ENCODE assay signal across 16 cellular contexts in the genomic region with DNA sequence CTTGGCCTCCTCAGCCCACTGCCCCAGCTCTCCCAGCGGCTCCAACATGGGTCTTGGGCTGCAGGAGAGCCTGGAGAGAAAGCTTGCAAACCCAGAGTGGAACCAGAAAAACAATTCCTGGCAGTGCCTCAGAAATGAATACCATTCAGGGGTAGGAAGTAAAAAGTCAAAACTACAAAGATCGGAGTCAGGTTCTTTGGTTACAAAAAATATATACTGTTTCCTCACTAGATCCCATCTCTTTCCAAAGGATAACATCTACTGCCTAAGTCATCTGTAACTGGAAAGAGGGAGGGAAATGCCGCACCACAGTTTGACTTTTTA. TPM values are rescaled to one million over a fixed set of nuclear protein-coding genes. Genes with fewer than 3 reads are reported as not detected.
DNase-seq lines count a peak whose midpoint lies in the region; ATAC-seq, FAIRE-seq and TF ChIP-seq lines count a peak whose summit lies in the region.
"Had no signal": no experiment of that assay in that cellular context is flagged by ENCODE, and none has a peak within 500 bp of the region (broad histone marks: within the 10 kb centered on the region; RNA-seq: fewer than 3 reads in every experiment).

No MANE protein-coding gene starts in this region.

- H3K4me3 ChIP-seq in right lobe of liver = no peak overlapping the region
- H3K4me3 ChIP-seq in small intestine (ENCODE audit: low read depth in 1 of 2, low read length in 2 of 2) = no peak overlapping the region
- H3K4me3 ChIP-seq: mucosa of descending colon had no signal

- FAIRE-seq in small intestine (lab: Jason Lieb, UNC) = no peak

- peak overlapping the region in 4 of 5 experiments; percentile 39 to 86 (median 80) for H3K27ac Mint-ChIP-seq in brain
- H3K27ac Mint-ChIP-seq: activated T-helper 2 cell treated with anti-CD3 and anti-CD28 coated beads, Interferon-gamma antibody, Interleukin-2, Interleukin-4, amounts not matched to agents 10 μg/mL and 5 μg/mL and 100 μg/mL, durations not matched to agents 14 hours and 24 hours and 36 hours; CD4-positive, alpha-beta T cell had no signal

- peaks cover 7% of the 10 kb centered on the region for H3K27me3 Mint-ChIP-seq in brain
- H3K27me3 Mint-ChIP-seq: CD4-positive, alpha-beta T cell had no signal

- TF ChIP-seq CTCF in brain (conservative IDR thresholded peaks at IDR 0.05) (no peak), right lobe of liver (IDR thresholded peaks at IDR 0.05) (no peak)

- peaks cover 31% of the 10 kb centered on the region for H3K4me1 Mint-ChIP-seq in brain

- H3K9me3 ChIP-seq in right lobe of liver (no peaks in the 10 kb centered on the region), small intestine (ENCODE audit: control insufficient read depth, low read depth) (no peaks in the 10 kb centered on the region)
- H3K9me3 ChIP-seq: mucosa of descending colon had no signal

- H3K27me3 ChIP-seq in right lobe of liver (no peaks in the 10 kb centered on the region), small intestine (ENCODE audit: control insufficient read depth in 2 of 2, insufficient read depth in 2 of 2, low read length in 2 of 2) (no peaks in the 10 kb centered on the region)

- no peak for TF ChIP-seq POLR2A in right lobe of liver (IDR thresholded peaks at IDR 0.05)

- peak overlapping the region in 2 of 3 donors; percentile 38 to 56 for H3K27ac ChIP-seq in right lobe of liver
- peak overlapping the region; percentile 29 to 81 for H3K27ac ChIP-seq in small intestine (ENCODE audit: low read depth in 1 of 2, low read length in 1 of 2)

- H3K4me3 Mint-ChIP-seq in brain = peak overlapping the region in 1 of 5 experiments; percentile 25
- H3K4me3 Mint-ChIP-seq: CD4-positive, alpha-beta T cell had no signal

- peaks cover 3 to 15% (median 5%) of the 10 kb centered on the region in 5 experiments for H3K9me3 Mint-ChIP-seq in brain

- WGBS in right lobe of liver (ENCODE audit: insufficient coverage, low coverage, low lambda C conversion rate, missing lambda C conversion rate) = 93% methylated on average over 3 of the region's 3 CpGs
- WGBS in small intestine, 3 donors = 76 to 93% (median 90%) methylated on average over 3 of the region's 3 CpGs

- H3K36me3 ChIP-seq in right lobe of liver (no peaks in the 10 kb centered on the region), small intestine (ENCODE audit: control insufficient read depth in 2 of 2, insufficient read depth in 2 of 2, low read length in 2 of 2) (no peaks in the 10 kb centered on the region)

- no peak for ATAC-seq in right lobe of liver
- no peak for ATAC-seq in GM18867 (IDR thresholded peaks at IDR 0.05; ENCODE audit: unreplicated experiment)

- peaks cover 33% of the 10 kb centered on the region for H3K36me3 Mint-ChIP-seq in brain

- peak; percentile 55 for DNase-seq in EH (ENCODE audit: low read depth)
- no peak for DNase-seq in right lobe of liver
- DNase-seq in small intestine = no peak
- no peak for DNase-seq in inferior parietal cortex (ENCODE audit: extremely low spot score)
- no peak for DNase-seq in DMS 273 treated with DMSO at 0.1 percent for 48 hours (lab: John Stamatoyannopoulos, UW)
- no peak for DNase-seq in NCI-H748 treated with DMSO at 0.1 percent for 48 hours (lab: John Stamatoyannopoulos, UW)
- DNase-seq: activated CD4-positive, alpha-beta T cell treated with anti-CD3 and anti-CD28 coated beads for 4 hours; CD4-positive, alpha-beta T cell; hippocampal formation; mucosa of descending colon; NCI-H510A treated with DMSO at 0.1 percent for 48 hours; stimulated activated CD4-positive, alpha-beta T cell treated with anti-CD3 and anti-CD28 coated beads, Interleukin-1b, Interleukin-23, amount 100 ng/mL, for 48 hours; stimulated activated naive CD4-positive, alpha-beta T cell treated with Interleukin-2 at 50 U/mL for 16 hours had no signal

- H3K4me1 ChIP-seq in right lobe of liver = peaks cover 0 to 34% (median 19%) of the 10 kb centered on the region in 4 donors
- peaks cover 4 to 19% of the 10 kb centered on the region in 2 donors for H3K4me1 ChIP-seq in small intestine (ENCODE audit: control insufficient read depth in 2 of 2, insufficient read depth in 1 of 2, low read depth in 1 of 2, low read length in 1 of 2)

- intact Hi-C loops in right lobe of liver (cut with DNase I) = no loop called here

RNA-seq across cellular contexts. Expression of a gene that starts 14.9 kb away (rescaled TPM):
- polyA plus RNA-seq in brain (ENCODE audit: insufficient read depth, low read depth, low replicate concordance) = 7.1 TPM
- total RNA-seq in right lobe of liver = 10 to 100 TPM; 11.5 to 29.9 (median 18.2) TPM
- 10 to 100 TPM in 2 of 3 donors, 1 to 10 TPM in 1; 8.9 to 11.7 (median 11.0) TPM for polyA plus RNA-seq in small intestine
